In genomic region chr14:37708481-37708880, GRCh38 we compare ENCODE assay signal across 14 cellular contexts.
DNase-seq lines count a peak whose midpoint lies in the region; TF ChIP-seq lines count a peak whose summit lies in the region.
"Had no signal": no experiment of that assay in that cellular context is flagged by ENCODE, and none has a peak within 500 bp of the region (broad histone marks: within the 10 kb centered on the region; RNA-seq: fewer than 3 reads in every experiment).

No MANE protein-coding gene starts in this region.

- no peak overlapping the region for H3K14ac ChIP-seq in neuronal stem cell (ENCODE audit: low read length)

- H3K9ac ChIP-seq in neuronal stem cell (ENCODE audit: low read depth, low read length, poor library complexity): no peak overlapping the region
- H3K9ac ChIP-seq: SK-N-SH had no signal

- WGBS in spleen, 5 donors: 62 to 74% (median 62%) methylated on average over 2 of the region's 2 CpGs
- WGBS in neuronal stem cell (ENCODE audit: extremely low coverage in 2 of 2, insufficient read length in 2 of 2, insufficient replicate concordance in 1 of 2), 2 donors: no CpG with 5 or more reads among the region's 2 CpGs

- no peak overlapping the region for H2AK5ac ChIP-seq in neuronal stem cell (ENCODE audit: low read depth, low read length)

- H3K9me3 ChIP-seq in spleen: no peaks in the 10 kb centered on the region
- no peaks in the 10 kb centered on the region for H3K9me3 ChIP-seq in neuronal stem cell (replicated peaks in 1 of 2; ENCODE audit: control insufficient read depth in 2 of 2, insufficient read depth in 1 of 2, low read depth in 1 of 2, low read length in 2 of 2)
- H3K9me3 ChIP-seq: BE2C, SK-N-SH had no signal

- no peak overlapping the region for H4K8ac ChIP-seq in neuronal stem cell (ENCODE audit: low read depth, low read length)

- DNase-seq in EL (peak; percentile 28), fibroblast of villous mesenchyme (ENCODE audit: low read depth) (peak; percentile 39), HPDE6-E6E7 (ENCODE audit: extremely low spot score) (no peak), spleen (no peak), COLO829 (ENCODE audit: low spot score) (no peak), neuronal stem cell (ENCODE audit: low spot score) (no peak)
- DNase-seq: BE2C; CD8-positive, alpha-beta memory T cell; DMS 273 treated with DMSO at 0.1 percent for 48 hours; NCI-H1436 treated with DMSO at 0.1 percent for 48 hours; NCI-H226; SK-N-SH had no signal

- intact Hi-C loops in spleen (cut with DNase I; ENCODE audit: low total_unique reads): no loop called here

- H3K27me3 ChIP-seq in spleen (replicated peaks in 1 of 7): no peaks in the 10 kb centered on the region
- no peaks in the 10 kb centered on the region for H3K27me3 ChIP-seq in neuronal stem cell (ENCODE audit: control insufficient read depth in 3 of 3, insufficient read depth in 3 of 3, low read depth in 1 of 3, low read length in 3 of 3)

- H3K4me1 ChIP-seq in spleen: peaks cover 0 to 5% (median 0%) of the 10 kb centered on the region in 6 donors
- no peaks in the 10 kb centered on the region for H3K4me1 ChIP-seq in neuronal stem cell (ENCODE audit: control insufficient read depth in 2 of 2, insufficient read depth in 1 of 2, low read depth in 1 of 2, low read length in 2 of 2)
- H3K4me1 ChIP-seq: BE2C had no signal

- no peak overlapping the region for H3K23ac ChIP-seq in neuronal stem cell (ENCODE audit: low read depth, low read length, poor library complexity)

- H3K27ac ChIP-seq in 22Rv1 (peak overlapping the region; percentile 40), VCaP (peak overlapping the region; percentile 54), spleen (peak overlapping the region in 4 of 8 donors; percentile 16 to 45 (median 27)), neuronal stem cell (replicated peaks; ENCODE audit: low read length) (no peak overlapping the region)

- no peak for TF ChIP-seq POLR2A in spleen (IDR thresholded peaks at IDR 0.05)

- H3K36me3 ChIP-seq in spleen (no peaks in the 10 kb centered on the region), neuronal stem cell (replicated peaks in 1 of 2; ENCODE audit: control insufficient read depth in 2 of 2, insufficient read depth in 2 of 2, low read length in 2 of 2) (no peaks in the 10 kb centered on the region)
- H3K36me3 ChIP-seq: BE2C had no signal

- H2BK12ac ChIP-seq in neuronal stem cell (ENCODE audit: low read length): no peak overlapping the region

- H3K4ac ChIP-seq in neuronal stem cell (ENCODE audit: low read length): no peak overlapping the region

- H3K4me2 ChIP-seq in neuronal stem cell (ENCODE audit: insufficient read depth, low read length, poor library complexity, severe bottlenecking): no peak overlapping the region
- H3K4me2 ChIP-seq: SK-N-SH had no signal

- no peak overlapping the region for H3K18ac ChIP-seq in neuronal stem cell (ENCODE audit: low read length)

- no peak overlapping the region for H2BK120ac ChIP-seq in neuronal stem cell (ENCODE audit: low read depth, low read length)

- H3K4me3 ChIP-seq in fibroblast of villous mesenchyme (ENCODE audit: low read depth, low read length): no peak overlapping the region
- H3K4me3 ChIP-seq in spleen: no peak overlapping the region
- no peak overlapping the region for H3K4me3 ChIP-seq in neuronal stem cell (ENCODE audit: low read length in 2 of 2)

- TF ChIP-seq CTCF in 22Rv1 (IDR thresholded peaks at IDR 0.05) (no peak), VCaP (conservative IDR thresholded peaks at IDR 0.05) (no peak), fibroblast of villous mesenchyme (IDR thresholded peaks at IDR 0.05; ENCODE audit: insufficient read depth, low read depth, low read length) (no peak), spleen (IDR thresholded peaks at IDR 0.05 in 8 of 11, conservative IDR thresholded peaks at IDR 0.05 in 3 of 11) (no peak)

- no peak overlapping the region for H2AFZ ChIP-seq in neuronal stem cell (ENCODE audit: low read length)

- H3K79me1 ChIP-seq in neuronal stem cell (ENCODE audit: low read depth, low read length): no peaks in the 10 kb centered on the region

- no peak overlapping the region for H2BK5ac ChIP-seq in neuronal stem cell (ENCODE audit: low read length)

- no peak overlapping the region for H4K91ac ChIP-seq in neuronal stem cell (ENCODE audit: low read depth, low read length, poor library complexity)

- no peak overlapping the region for H2BK15ac ChIP-seq in neuronal stem cell (ENCODE audit: low read length)

Comparison
In these comparisons a context has a peak if more than half of its experiments do, and no peak if none do; other contexts are left out.
1. DNase-seq: peak in EL (single experiment) and fibroblast of villous mesenchyme (single experiment); none in HPDE6-E6E7 (single experiment), spleen (single experiment), COLO829 (single experiment) and neuronal stem cell (single experiment).